Comparison of ENCODE assay signal across 1 cellular context in the genomic region with DNA sequence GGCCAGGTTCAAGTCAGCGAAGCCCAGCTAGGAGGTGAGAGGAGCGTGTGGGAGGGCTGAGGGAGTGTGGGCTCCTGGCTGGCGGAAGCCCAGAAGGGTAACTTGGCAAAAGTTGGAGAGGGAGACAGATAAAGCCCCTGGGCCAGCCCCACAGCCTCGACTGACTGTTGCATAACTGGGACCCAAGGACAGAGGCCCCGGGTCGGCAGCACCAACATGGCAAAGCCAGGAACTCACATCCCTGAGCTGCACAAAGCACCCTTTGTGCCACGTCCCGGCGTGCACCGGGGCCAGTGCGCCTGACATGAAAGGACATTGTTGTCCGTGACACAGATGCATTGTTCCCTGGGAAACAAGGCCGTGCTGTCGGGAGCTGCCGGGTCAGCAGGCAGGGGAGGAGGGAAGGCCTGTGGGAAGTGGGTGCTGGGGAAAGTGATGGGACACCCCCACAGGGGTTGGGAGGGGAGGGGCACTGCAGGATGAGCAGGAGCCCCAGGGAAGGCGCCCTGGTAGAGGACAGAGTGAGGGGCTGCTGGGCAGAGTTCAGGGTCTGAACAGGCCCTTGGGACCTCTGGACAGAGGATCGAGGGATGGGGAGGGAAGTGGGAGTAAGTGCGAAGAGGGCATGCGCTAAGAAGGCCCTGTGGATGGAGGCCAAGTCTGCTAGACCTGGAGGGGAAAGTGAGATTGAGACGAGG.
A peak's percentile ranks its signal among the peaks of the same experiment; 100 is the strongest.
TF ChIP-seq lines count a peak whose summit lies in the region.

No MANE protein-coding gene starts in this region.

TF ChIP-seq in HepG2, 621 proteins besides CTCF, POLR2A, EP300 and RAD21 (continued from another document and continues in another):
- TF ChIP-seq ZNF337 (CRISPR knock-in tag; IDR thresholded peaks at IDR 0.05; ENCODE audit: borderline replicate concordance, low read depth) (no peak), RFX3 (CRISPR knock-in tag; IDR thresholded peaks at IDR 0.05) (peak; percentile 69), ZNF547 (CRISPR knock-in tag; IDR thresholded peaks at IDR 0.05) (peak; percentile 78; the same call in 1 of the 2 replicates), CEBPB (IDR thresholded peaks at IDR 0.05; ENCODE audit: borderline replicate concordance, low read depth, low read length) (peak; percentile 92), TAF15 (IDR thresholded peaks at IDR 0.05; ENCODE audit: low read depth, low read length, poor library complexity, severe bottlenecking) (no peak), ZNF12 (CRISPR knock-in tag; IDR thresholded peaks at IDR 0.05) (peak; percentile 24; the same call in 1 of the 2 replicates), SP5 (CRISPR knock-in tag; IDR thresholded peaks at IDR 0.05; ENCODE audit: borderline replicate concordance, low read depth) (peak; percentile 75), ZFYVE20 (CRISPR knock-in tag; IDR thresholded peaks at IDR 0.05; ENCODE audit: borderline replicate concordance, low read depth) (no peak), ONECUT2 (CRISPR knock-in tag; IDR thresholded peaks at IDR 0.05) (no peak), MATR3 (CRISPR knock-in tag; IDR thresholded peaks at IDR 0.05) (no peak), FOXK2 (IDR thresholded peaks at IDR 0.05) (peak; percentile 76; the same call in 1 of the 2 replicates), ZEB1 (IDR thresholded peaks at IDR 0.05; ENCODE audit: insufficient replicate concordance, low read depth) (no peak), TP53 (CRISPR knock-in tag; conservative IDR thresholded peaks at IDR 0.05) (no peak; the same call in 1 of the 2 replicates), RAD51 (IDR thresholded peaks at IDR 0.05; ENCODE audit: borderline replicate concordance) (no peak), YY1 (IDR thresholded peaks at IDR 0.05; ENCODE audit: insufficient read depth, insufficient replicate concordance, low read depth, low read length) (peak; percentile 64), BRCA1 (CRISPR knock-in tag; IDR thresholded peaks at IDR 0.05) (0 out of 2 replicates have a peak, but pooled peaks have one; percentile 62), SOX13 (IDR thresholded peaks at IDR 0.05) (peak; percentile 100), SOX13 (CRISPR knock-in tag; conservative IDR thresholded peaks at IDR 0.05 in 1 of 2, IDR thresholded peaks at IDR 0.05 in 1 of 2) (peak in 1 of 2 experiments; percentile 100; a peak in 2 of 4 replicates), DPF2 (CRISPR knock-in tag; IDR thresholded peaks at IDR 0.05; ENCODE audit: borderline replicate concordance, low read depth) (peak; percentile 81; the same call in 1 of the 2 replicates), ZNF451 (CRISPR knock-in tag; IDR thresholded peaks at IDR 0.05) (peak; percentile 66; the same call in 1 of the 2 replicates), CEBPG (CRISPR knock-in tag; IDR thresholded peaks at IDR 0.05) (peak; percentile 90), ZFP1 (CRISPR knock-in tag; IDR thresholded peaks at IDR 0.05) (peak; percentile 77), TBP (CRISPR knock-in tag; IDR thresholded peaks at IDR 0.05) (no peak), ZFP36L1 (CRISPR knock-in tag; IDR thresholded peaks at IDR 0.05) (peak; percentile 43; the same call in 1 of the 2 replicates), ZNF317 (CRISPR knock-in tag; IDR thresholded peaks at IDR 0.05) (peak; percentile 85; the same call in 1 of the 2 replicates), U2AF1 (optimal IDR thresholded peaks at IDR 0.05; ENCODE audit: low read depth, low read length) (peak; percentile 73), NCOA2 (CRISPR knock-in tag; IDR thresholded peaks at IDR 0.05) (peak; percentile 94), ARNT2 (CRISPR knock-in tag; IDR thresholded peaks at IDR 0.05; ENCODE audit: low read depth) (peak; percentile 53), SRSF1 (optimal IDR thresholded peaks at IDR 0.05; ENCODE audit: low read depth, low read length) (peak; percentile 100), RCOR2 (CRISPR knock-in tag; IDR thresholded peaks at IDR 0.05) (peak; percentile 70), ELF3 (CRISPR knock-in tag; IDR thresholded peaks at IDR 0.05) (peak; percentile 91), EZH2 (conservative IDR thresholded peaks at IDR 0.05; ENCODE audit: low read depth, low read length) (no peak), ZNF75D (CRISPR knock-in tag; IDR thresholded peaks at IDR 0.05; ENCODE audit: borderline replicate concordance) (no peak), ZNF24 (IDR thresholded peaks at IDR 0.05) (no peak)
- TF ChIP-seq, protein P1, sequence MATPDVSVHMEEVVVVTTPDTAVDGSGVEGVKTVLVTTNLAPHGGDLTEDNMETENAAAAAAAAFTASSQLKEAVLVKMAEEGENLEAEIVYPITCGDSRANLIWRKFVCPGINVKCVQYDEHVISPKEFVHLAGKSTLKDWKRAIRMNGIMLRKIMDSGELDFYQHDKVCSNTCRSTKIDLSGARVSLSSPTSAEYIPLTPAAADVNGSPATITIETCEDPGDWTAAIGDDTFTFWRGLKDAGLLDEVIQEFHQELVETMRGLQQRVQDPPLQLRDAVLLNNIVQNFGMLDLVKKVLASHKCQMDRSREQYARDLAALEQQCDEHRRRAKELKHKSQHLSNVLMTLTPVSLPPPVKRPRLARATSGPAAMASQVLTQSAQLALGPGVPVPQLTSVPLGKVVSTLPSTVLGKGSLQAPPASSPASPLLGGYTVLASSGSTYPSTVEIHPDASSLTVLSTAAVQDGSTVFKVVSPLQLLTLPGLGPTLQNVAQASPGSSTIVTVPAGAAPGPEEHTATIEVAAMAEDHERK (CRISPR knock-in tag; IDR thresholded peaks at IDR 0.05; ENCODE audit: low read depth), result no peak
- TF ChIP-seq, protein P2, sequence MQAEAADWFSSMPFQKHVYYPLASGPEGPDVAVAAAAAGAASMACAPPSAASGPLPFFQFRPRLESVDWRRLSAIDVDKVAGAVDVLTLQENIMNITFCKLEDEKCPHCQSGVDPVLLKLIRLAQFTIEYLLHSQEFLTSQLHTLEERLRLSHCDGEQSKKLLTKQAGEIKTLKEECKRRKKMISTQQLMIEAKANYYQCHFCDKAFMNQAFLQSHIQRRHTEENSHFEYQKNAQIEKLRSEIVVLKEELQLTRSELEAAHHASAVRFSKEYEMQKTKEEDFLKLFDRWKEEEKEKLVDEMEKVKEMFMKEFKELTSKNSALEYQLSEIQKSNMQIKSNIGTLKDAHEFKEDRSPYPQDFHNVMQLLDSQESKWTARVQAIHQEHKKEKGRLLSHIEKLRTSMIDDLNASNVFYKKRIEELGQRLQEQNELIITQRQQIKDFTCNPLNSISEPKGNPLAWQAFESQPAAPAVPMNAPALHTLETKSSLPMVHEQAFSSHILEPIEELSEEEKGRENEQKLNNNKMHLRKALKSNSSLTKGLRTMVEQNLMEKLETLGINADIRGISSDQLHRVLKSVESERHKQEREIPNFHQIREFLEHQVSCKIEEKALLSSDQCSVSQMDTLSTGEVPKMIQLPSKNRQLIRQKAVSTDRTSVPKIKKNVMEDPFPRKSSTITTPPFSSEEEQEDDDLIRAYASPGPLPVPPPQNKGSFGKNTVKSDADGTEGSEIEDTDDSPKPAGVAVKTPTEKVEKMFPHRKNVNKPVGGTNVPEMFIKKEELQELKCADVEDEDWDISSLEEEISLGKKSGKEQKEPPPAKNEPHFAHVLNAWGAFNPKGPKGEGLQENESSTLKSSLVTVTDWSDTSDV (CRISPR knock-in tag; IDR thresholded peaks at IDR 0.05), result no peak; the same call in 1 of the 2 replicates
- TF ChIP-seq, protein P3, sequence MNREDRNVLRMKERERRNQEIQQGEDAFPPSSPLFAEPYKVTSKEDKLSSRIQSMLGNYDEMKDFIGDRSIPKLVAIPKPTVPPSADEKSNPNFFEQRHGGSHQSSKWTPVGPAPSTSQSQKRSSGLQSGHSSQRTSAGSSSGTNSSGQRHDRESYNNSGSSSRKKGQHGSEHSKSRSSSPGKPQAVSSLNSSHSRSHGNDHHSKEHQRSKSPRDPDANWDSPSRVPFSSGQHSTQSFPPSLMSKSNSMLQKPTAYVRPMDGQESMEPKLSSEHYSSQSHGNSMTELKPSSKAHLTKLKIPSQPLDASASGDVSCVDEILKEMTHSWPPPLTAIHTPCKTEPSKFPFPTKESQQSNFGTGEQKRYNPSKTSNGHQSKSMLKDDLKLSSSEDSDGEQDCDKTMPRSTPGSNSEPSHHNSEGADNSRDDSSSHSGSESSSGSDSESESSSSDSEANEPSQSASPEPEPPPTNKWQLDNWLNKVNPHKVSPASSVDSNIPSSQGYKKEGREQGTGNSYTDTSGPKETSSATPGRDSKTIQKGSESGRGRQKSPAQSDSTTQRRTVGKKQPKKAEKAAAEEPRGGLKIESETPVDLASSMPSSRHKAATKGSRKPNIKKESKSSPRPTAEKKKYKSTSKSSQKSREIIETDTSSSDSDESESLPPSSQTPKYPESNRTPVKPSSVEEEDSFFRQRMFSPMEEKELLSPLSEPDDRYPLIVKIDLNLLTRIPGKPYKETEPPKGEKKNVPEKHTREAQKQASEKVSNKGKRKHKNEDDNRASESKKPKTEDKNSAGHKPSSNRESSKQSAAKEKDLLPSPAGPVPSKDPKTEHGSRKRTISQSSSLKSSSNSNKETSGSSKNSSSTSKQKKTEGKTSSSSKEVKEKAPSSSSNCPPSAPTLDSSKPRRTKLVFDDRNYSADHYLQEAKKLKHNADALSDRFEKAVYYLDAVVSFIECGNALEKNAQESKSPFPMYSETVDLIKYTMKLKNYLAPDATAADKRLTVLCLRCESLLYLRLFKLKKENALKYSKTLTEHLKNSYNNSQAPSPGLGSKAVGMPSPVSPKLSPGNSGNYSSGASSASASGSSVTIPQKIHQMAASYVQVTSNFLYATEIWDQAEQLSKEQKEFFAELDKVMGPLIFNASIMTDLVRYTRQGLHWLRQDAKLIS (CRISPR knock-in tag; IDR thresholded peaks at IDR 0.05), result no peak
- TF ChIP-seq, protein P4, sequence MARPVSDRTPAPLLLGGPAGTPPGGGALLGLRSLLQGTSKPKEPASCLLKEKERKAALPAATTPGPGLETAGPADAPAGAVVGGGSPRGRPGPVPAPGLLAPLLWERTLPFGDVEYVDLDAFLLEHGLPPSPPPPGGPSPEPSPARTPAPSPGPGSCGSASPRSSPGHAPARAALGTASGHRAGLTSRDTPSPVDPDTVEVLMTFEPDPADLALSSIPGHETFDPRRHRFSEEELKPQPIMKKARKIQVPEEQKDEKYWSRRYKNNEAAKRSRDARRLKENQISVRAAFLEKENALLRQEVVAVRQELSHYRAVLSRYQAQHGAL (CRISPR knock-in tag; IDR thresholded peaks at IDR 0.05; ENCODE audit: not compliant biosample characterization), result no peak
- TF ChIP-seq, protein P5, sequence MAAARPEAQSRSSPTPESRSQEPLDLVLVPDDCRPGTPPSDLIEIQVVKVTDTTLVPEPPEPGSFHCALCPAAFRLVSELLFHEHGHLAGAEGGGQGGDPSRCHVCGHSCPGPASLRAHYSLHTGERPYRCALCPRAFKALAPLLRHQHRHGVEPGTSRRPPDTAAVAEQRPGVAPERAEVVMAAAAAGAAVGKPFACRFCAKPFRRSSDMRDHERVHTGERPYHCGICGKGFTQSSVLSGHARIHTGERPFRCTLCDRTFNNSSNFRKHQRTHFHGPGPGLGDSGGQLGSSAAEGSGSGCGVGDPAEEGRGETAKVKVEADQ (CRISPR knock-in tag; IDR thresholded peaks at IDR 0.05; ENCODE audit: borderline replicate concordance), result peak; percentile 76
- TF ChIP-seq, protein P6, sequence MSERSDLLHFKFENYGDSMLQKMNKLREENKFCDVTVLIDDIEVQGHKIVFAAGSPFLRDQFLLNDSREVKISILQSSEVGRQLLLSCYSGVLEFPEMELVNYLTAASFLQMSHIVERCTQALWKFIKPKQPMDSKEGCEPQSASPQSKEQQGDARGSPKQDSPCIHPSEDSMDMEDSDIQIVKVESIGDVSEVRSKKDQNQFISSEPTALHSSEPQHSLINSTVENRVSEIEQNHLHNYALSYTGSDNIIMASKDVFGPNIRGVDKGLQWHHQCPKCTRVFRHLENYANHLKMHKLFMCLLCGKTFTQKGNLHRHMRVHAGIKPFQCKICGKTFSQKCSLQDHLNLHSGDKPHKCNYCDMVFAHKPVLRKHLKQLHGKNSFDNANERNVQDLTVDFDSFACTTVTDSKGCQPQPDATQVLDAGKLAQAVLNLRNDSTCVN (CRISPR knock-in tag; IDR thresholded peaks at IDR 0.05; ENCODE audit: borderline replicate concordance), result peak; percentile 16
- TF ChIP-seq, protein P7, sequence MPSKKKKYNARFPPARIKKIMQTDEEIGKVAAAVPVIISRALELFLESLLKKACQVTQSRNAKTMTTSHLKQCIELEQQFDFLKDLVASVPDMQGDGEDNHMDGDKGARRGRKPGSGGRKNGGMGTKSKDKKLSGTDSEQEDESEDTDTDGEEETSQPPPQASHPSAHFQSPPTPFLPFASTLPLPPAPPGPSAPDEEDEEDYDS (CRISPR knock-in tag; IDR thresholded peaks at IDR 0.05), result peak; percentile 90
- TF ChIP-seq, protein P8, sequence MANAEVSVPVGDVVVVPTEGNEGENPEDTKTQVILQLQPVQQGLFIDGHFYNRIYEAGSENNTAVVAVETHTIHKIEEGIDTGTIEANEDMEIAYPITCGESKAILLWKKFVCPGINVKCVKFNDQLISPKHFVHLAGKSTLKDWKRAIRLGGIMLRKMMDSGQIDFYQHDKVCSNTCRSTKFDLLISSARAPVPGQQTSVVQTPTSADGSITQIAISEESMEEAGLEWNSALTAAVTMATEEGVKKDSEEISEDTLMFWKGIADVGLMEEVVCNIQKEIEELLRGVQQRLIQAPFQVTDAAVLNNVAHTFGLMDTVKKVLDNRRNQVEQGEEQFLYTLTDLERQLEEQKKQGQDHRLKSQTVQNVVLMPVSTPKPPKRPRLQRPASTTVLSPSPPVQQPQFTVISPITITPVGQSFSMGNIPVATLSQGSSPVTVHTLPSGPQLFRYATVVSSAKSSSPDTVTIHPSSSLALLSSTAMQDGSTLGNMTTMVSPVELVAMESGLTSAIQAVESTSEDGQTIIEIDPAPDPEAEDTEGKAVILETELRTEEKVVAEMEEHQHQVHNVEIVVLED (CRISPR knock-in tag; IDR thresholded peaks at IDR 0.05; ENCODE audit: borderline replicate concordance), result peak; percentile 72
- TF ChIP-seq, protein P9, sequence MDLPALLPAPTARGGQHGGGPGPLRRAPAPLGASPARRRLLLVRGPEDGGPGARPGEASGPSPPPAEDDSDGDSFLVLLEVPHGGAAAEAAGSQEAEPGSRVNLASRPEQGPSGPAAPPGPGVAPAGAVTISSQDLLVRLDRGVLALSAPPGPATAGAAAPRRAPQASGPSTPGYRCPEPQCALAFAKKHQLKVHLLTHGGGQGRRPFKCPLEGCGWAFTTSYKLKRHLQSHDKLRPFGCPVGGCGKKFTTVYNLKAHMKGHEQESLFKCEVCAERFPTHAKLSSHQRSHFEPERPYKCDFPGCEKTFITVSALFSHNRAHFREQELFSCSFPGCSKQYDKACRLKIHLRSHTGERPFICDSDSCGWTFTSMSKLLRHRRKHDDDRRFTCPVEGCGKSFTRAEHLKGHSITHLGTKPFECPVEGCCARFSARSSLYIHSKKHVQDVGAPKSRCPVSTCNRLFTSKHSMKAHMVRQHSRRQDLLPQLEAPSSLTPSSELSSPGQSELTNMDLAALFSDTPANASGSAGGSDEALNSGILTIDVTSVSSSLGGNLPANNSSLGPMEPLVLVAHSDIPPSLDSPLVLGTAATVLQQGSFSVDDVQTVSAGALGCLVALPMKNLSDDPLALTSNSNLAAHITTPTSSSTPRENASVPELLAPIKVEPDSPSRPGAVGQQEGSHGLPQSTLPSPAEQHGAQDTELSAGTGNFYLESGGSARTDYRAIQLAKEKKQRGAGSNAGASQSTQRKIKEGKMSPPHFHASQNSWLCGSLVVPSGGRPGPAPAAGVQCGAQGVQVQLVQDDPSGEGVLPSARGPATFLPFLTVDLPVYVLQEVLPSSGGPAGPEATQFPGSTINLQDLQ (CRISPR knock-in tag; IDR thresholded peaks at IDR 0.05), result peak; percentile 90; the same call in 1 of the 2 replicates
- TF ChIP-seq, protein P10, sequence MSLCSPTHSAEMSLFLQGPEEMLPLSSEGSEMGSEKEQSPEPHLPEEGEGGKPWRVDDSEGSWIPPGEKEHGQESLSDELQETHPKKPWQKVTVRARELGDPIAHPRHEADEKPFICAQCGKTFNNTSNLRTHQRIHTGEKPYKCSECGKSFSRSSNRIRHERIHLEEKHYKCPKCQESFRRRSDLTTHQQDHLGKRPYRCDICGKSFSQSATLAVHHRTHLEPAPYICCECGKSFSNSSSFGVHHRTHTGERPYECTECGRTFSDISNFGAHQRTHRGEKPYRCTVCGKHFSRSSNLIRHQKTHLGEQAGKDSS (CRISPR knock-in tag; IDR thresholded peaks at IDR 0.05; ENCODE audit: borderline replicate concordance, low read depth), result peak; percentile 66; the same call in 1 of the 2 replicates
